In the genomic region with DNA sequence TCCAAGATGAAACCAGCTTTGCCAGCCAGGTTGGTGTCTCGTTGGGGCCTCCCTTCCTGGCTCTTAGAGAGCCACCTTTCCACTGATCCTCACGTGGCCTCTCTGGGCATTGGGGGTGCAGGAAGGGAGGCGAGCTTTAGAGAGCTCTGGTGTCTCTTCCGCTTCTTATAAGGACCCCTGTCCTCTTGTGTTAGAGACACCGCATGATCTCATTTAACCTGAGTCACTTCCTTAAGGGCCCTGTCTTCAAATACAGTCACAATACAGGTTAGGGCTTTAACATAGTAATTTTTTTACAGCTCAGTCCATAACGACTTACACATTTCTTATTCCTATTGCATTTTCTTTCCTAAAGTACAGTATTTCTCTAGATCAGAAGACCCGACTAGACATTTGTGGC, we compare ENCODE assay signal across 30 cellular contexts.
"Had no signal": no experiment of that assay in that cellular context is flagged by ENCODE, and none has a peak within 500 bp of the region (broad histone marks: within the 10 kb centered on the region; RNA-seq: fewer than 3 reads in every experiment).

No MANE protein-coding gene starts in this region.

- H3K4me1 Mint-ChIP-seq: activated CD4-positive, alpha-beta T cell treated with anti-CD3 and anti-CD28 coated beads for 36 hours; activated CD4-positive, alpha-beta T cell treated with anti-CD3 and anti-CD28 coated beads, Interleukin-2, amount 10 ng/mL, durations not matched to agents 24 days and 14 days; activated naive CD4-positive, alpha-beta T cell treated with anti-CD3 and anti-CD28 coated beads, Interleukin-2, amount 10 ng/mL, durations not matched to agents 7 days and 5 days; activated naive CD8-positive, alpha-beta T cell treated with anti-CD3 and anti-CD28 coated beads, Interleukin-2, amount 10 ng/mL, durations not matched to agents 7 days and 5 days; central memory CD8-positive, alpha-beta T cell had no signal

- H3K27ac Mint-ChIP-seq: activated CD4-positive, alpha-beta memory T cell treated with anti-CD3 and anti-CD28 coated beads for 36 hours; activated CD4-positive, alpha-beta T cell treated with anti-CD3 and anti-CD28 coated beads for 36 hours; activated CD4-positive, alpha-beta T cell treated with anti-CD3 and anti-CD28 coated beads, Interleukin-2, amount 10 ng/mL, durations not matched to agents 24 days and 14 days; activated naive CD4-positive, alpha-beta T cell treated with anti-CD3 and anti-CD28 coated beads, Interleukin-2, amount 10 ng/mL, durations not matched to agents 7 days and 5 days; activated naive CD4-positive, alpha-beta T cell treated with anti-CD3 and anti-CD28 coated beads, Interleukin-2, amount 50 U/mL, for 72 hours; activated naive CD8-positive, alpha-beta T cell treated with anti-CD3 and anti-CD28 coated beads, Interleukin-2, amount 10 ng/mL, durations not matched to agents 7 days and 5 days; activated T-cell treated with anti-CD3 and anti-CD28 coated beads, Interleukin-2, amount 50 U/mL, for 24 hours; activated T-cell treated with anti-CD3 and anti-CD28 coated beads, Interleukin-2, amount 50 U/mL, for 72 hours; dendritic cell treated with granulocyte-macrophage colony-stimulating factor and Interleukin-4, amounts not matched to agents 40 ng/mL and 50 ng/mL, for 4 days had no signal

- H3K79me2 ChIP-seq: hepatocyte had no signal

- H2AFZ ChIP-seq: hepatocyte had no signal

- H3K4me3 ChIP-seq: ascending aorta, coronary artery, esophagus squamous epithelium, gastroesophageal sphincter, heart right ventricle, hepatocyte had no signal

- ATAC-seq: activated CD4-positive, alpha-beta T cell treated with anti-CD3 and anti-CD28 coated beads for 36 hours; activated naive CD4-positive, alpha-beta T cell treated with anti-CD3 and anti-CD28 coated beads, Interleukin-2, amount 50 U/mL, for 72 hours; activated T-cell treated with anti-CD3 and anti-CD28 coated beads, Interleukin-2, amount 50 U/mL, for 72 hours; gastroesophageal sphincter; heart right ventricle had no signal

- DNase-seq: activated CD4-positive, alpha-beta memory T cell treated with anti-CD3 and anti-CD28 coated beads for 36 hours; activated CD4-positive, alpha-beta T cell treated with anti-CD3 and anti-CD28 coated beads for 36 hours; activated CD4-positive, alpha-beta T cell treated with anti-CD3 and anti-CD28 coated beads, Interleukin-2, amount 10 ng/mL, durations not matched to agents 24 days and 14 days; activated CD4-positive, CD25-positive, alpha-beta regulatory T cell; activated CD4-positive, CD25-positive, alpha-beta regulatory T cell treated with anti-CD3 and anti-CD28 coated beads, Interleukin-2, amount 50 U/mL, for 72 hours; activated CD8-positive, alpha-beta memory T cell treated with anti-CD3 and anti-CD28 coated beads, Interleukin-2, amount 50 U/mL, for 48 hours; activated gamma-delta T cell; activated naive CD4-positive, alpha-beta T cell; activated naive CD4-positive, alpha-beta T cell treated with anti-CD3 and anti-CD28 coated beads, Interleukin-2, amount 10 ng/mL, durations not matched to agents 7 days and 5 days; activated naive CD8-positive, alpha-beta T cell treated with anti-CD3 and anti-CD28 coated beads, Interleukin-2, amount 10 ng/mL, durations not matched to agents 7 days and 5 days; activated T-cell treated with anti-CD3 and anti-CD28 coated beads for 4 hours; activated T-cell treated with anti-CD3 and anti-CD28 coated beads, Interleukin-2, amount 50 U/mL, for 24 hours; activated T-cell treated with anti-CD3 and anti-CD28 coated beads, Interleukin-2, amount 50 U/mL, for 72 hours; brain microvascular endothelial cell; effector CD8-positive, alpha-beta T cell; esophagus squamous epithelium; foreskin melanocyte; heart right ventricle; T-helper 2 cell had no signal

- H3K36me3 ChIP-seq: ascending aorta, brain microvascular endothelial cell, esophagus squamous epithelium, gastroesophageal sphincter, heart right ventricle had no signal

- H3K4me3 Mint-ChIP-seq: activated CD4-positive, alpha-beta memory T cell treated with anti-CD3 and anti-CD28 coated beads for 36 hours; activated CD4-positive, alpha-beta T cell treated with anti-CD3 and anti-CD28 coated beads for 36 hours; activated CD4-positive, alpha-beta T cell treated with anti-CD3 and anti-CD28 coated beads, Interleukin-2, amount 10 ng/mL, durations not matched to agents 24 days and 14 days; activated naive CD4-positive, alpha-beta T cell treated with anti-CD3 and anti-CD28 coated beads, Interleukin-2, amount 10 ng/mL, durations not matched to agents 7 days and 5 days; activated naive CD8-positive, alpha-beta T cell treated with anti-CD3 and anti-CD28 coated beads, Interleukin-2, amount 10 ng/mL, durations not matched to agents 7 days and 5 days; activated T-cell treated with anti-CD3 and anti-CD28 coated beads, Interleukin-2, amount 50 U/mL, for 24 hours; activated T-cell treated with anti-CD3 and anti-CD28 coated beads, Interleukin-2, amount 50 U/mL, for 72 hours; central memory CD8-positive, alpha-beta T cell; dendritic cell treated with granulocyte-macrophage colony-stimulating factor and Interleukin-4, amounts not matched to agents 40 ng/mL and 50 ng/mL, for 4 days had no signal

- H3K27me3 ChIP-seq: ascending aorta, brain microvascular endothelial cell, esophagus squamous epithelium, gastroesophageal sphincter, heart right ventricle, hepatocyte had no signal

- H3K27me3 Mint-ChIP-seq: activated naive CD8-positive, alpha-beta T cell treated with anti-CD3 and anti-CD28 coated beads, Interleukin-2, amount 10 ng/mL, durations not matched to agents 7 days and 5 days; dendritic cell treated with granulocyte-macrophage colony-stimulating factor and Interleukin-4, amounts not matched to agents 40 ng/mL and 50 ng/mL, for 4 days had no signal

- H3K4me1 ChIP-seq: esophagus squamous epithelium, gastroesophageal sphincter, heart right ventricle had no signal

- FAIRE-seq: bronchial epithelial cell, endometrium, endothelial cell of umbilical vein had no signal

- H3K9me3 ChIP-seq: ascending aorta, esophagus squamous epithelium, gastroesophageal sphincter, heart right ventricle had no signal

- H3K36me3 Mint-ChIP-seq: activated CD4-positive, alpha-beta memory T cell treated with anti-CD3 and anti-CD28 coated beads for 36 hours; activated naive CD4-positive, alpha-beta T cell treated with anti-CD3 and anti-CD28 coated beads, Interleukin-2, amount 10 ng/mL, durations not matched to agents 7 days and 5 days; activated naive CD4-positive, alpha-beta T cell treated with anti-CD3 and anti-CD28 coated beads, Interleukin-2, amount 50 U/mL, for 72 hours; activated naive CD8-positive, alpha-beta T cell treated with anti-CD3 and anti-CD28 coated beads, Interleukin-2, amount 10 ng/mL, durations not matched to agents 7 days and 5 days had no signal

- H3K9me3 Mint-ChIP-seq: activated CD4-positive, alpha-beta memory T cell treated with anti-CD3 and anti-CD28 coated beads for 36 hours; activated CD4-positive, alpha-beta T cell treated with anti-CD3 and anti-CD28 coated beads, Interleukin-2, amount 10 ng/mL, durations not matched to agents 24 days and 14 days; activated naive CD4-positive, alpha-beta T cell treated with anti-CD3 and anti-CD28 coated beads, Interleukin-2, amount 10 ng/mL, durations not matched to agents 7 days and 5 days; activated naive CD4-positive, alpha-beta T cell treated with anti-CD3 and anti-CD28 coated beads, Interleukin-2, amount 50 U/mL, for 72 hours; activated naive CD8-positive, alpha-beta T cell treated with anti-CD3 and anti-CD28 coated beads, Interleukin-2, amount 10 ng/mL, durations not matched to agents 7 days and 5 days; activated T-cell treated with anti-CD3 and anti-CD28 coated beads, Interleukin-2, amount 50 U/mL, for 24 hours; activated T-cell treated with anti-CD3 and anti-CD28 coated beads, Interleukin-2, amount 50 U/mL, for 72 hours; central memory CD8-positive, alpha-beta T cell; dendritic cell treated with granulocyte-macrophage colony-stimulating factor and Interleukin-4, amounts not matched to agents 40 ng/mL and 50 ng/mL, for 4 days had no signal

- H3K4me2 ChIP-seq: hepatocyte had no signal

- H3K27ac ChIP-seq: ascending aorta, brain microvascular endothelial cell, coronary artery, epithelial cell of prostate, esophagus squamous epithelium, gastroesophageal sphincter, heart right ventricle, hepatocyte had no signal
